8 cellular contexts compared by ENCODE assay signal in genomic region chr2:68463287-68463877, GRCh38. TPM values are rescaled to one million over a fixed set of nuclear protein-coding genes. Genes with fewer than 3 reads are reported as not detected.
DNase-seq lines count a peak whose midpoint lies in the region; ATAC-seq and TF ChIP-seq lines count a peak whose summit lies in the region.

No MANE protein-coding gene starts in this region.

- H3K27ac ChIP-seq in tibial artery, result no peak overlapping the region

- no peaks in the 10 kb centered on the region for H3K27me3 ChIP-seq in tibial artery

- no peak overlapping the region for H3K4me3 ChIP-seq in tibial artery

- intact Hi-C loops in tibial artery (cut with DNase I; ENCODE audit: low total_unique reads), result loop anchor here (5.0 to 10.0 kb wide), 2 partner anchors 254 to 461 kb away; no protein-coding TSS in a partner anchor

- ATAC-seq in WTC11, result no peak

- no peak overlapping the region for H3K4me3 Mint-ChIP-seq in WTC11

- H3K27ac Mint-ChIP-seq in WTC11, result no peak overlapping the region

- no peaks in the 10 kb centered on the region for H3K9me3 ChIP-seq in tibial artery

- H3K4me1 Mint-ChIP-seq in WTC11, result peaks cover 7% of the 10 kb centered on the region; the same call in 1 of the 2 replicates

- TF ChIP-seq CTCF in WTC11 (IDR thresholded peaks at IDR 0.05) (peak; percentile 28; the same call in 1 of the 2 replicates), tibial artery (IDR thresholded peaks at IDR 0.05) (peak; percentile 69 to 73)

- peaks cover 0 to 15% (median 9%) of the 10 kb centered on the region in 4 donors for H3K4me1 ChIP-seq in tibial artery

- POLR2A ChIA-PET in WTC11 (lab: Charles Lee), result no interaction called here

- H3K36me3 ChIP-seq in tibial artery, result no peaks in the 10 kb centered on the region

- H3K27me3 Mint-ChIP-seq in WTC11 (ENCODE audit: low read depth), result no peaks in the 10 kb centered on the region

- H3K9me3 Mint-ChIP-seq in WTC11, result no peaks in the 10 kb centered on the region

- peak; percentile 57 for DNase-seq in NCI-H345 (lab: John Stamatoyannopoulos, UW)
- DNase-seq in NCI-H345 treated with DMSO at 0.1 percent for 48 hours (lab: John Stamatoyannopoulos, UW; ENCODE audit: unreplicated experiment), result no peak
- DNase-seq in NCI-H1105 (lab: John Stamatoyannopoulos, UW), result peak; percentile 49
- no peak for DNase-seq in WTC11 (ENCODE audit: low spot score)
- DNase-seq in iPS-NIHi7 (ENCODE audit: extremely low spot score), result peak; percentile 29
- DNase-seq in tibial artery, result no peak
- DNase-seq in stimulated activated CD8-positive, alpha-beta memory T cell treated with anti-CD3 and anti-CD28 coated beads, Interleukin-4, amount 100 ng/mL, for 48 hours, result no peak
- DNase-seq in activated gamma-delta T cell (lab: John Stamatoyannopoulos, UW), result no peak

- CTCF ChIA-PET in WTC11 (lab: Charles Lee), result interaction anchor here (0.5 to 2.0 kb wide), 38 partner anchors 9 to 688 kb away, joined by 3 to 27 read pairs (median 4); no protein-coding TSS in a partner anchor

- H3K36me3 Mint-ChIP-seq in WTC11, result no peaks in the 10 kb centered on the region

TF ChIP-seq in WTC11, 78 proteins besides CTCF, POLR2A, EP300 and RAD21:
- no peak for TF ChIP-seq EMX1 (CRISPR knock-in tag; IDR thresholded peaks at IDR 0.05)
- TF ChIP-seq, protein P1, sequence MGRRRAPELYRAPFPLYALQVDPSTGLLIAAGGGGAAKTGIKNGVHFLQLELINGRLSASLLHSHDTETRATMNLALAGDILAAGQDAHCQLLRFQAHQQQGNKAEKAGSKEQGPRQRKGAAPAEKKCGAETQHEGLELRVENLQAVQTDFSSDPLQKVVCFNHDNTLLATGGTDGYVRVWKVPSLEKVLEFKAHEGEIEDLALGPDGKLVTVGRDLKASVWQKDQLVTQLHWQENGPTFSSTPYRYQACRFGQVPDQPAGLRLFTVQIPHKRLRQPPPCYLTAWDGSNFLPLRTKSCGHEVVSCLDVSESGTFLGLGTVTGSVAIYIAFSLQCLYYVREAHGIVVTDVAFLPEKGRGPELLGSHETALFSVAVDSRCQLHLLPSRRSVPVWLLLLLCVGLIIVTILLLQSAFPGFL (CRISPR knock-in tag; IDR thresholded peaks at IDR 0.05; ENCODE audit: borderline replicate concordance), result no peak
- no peak for TF ChIP-seq FOXP1 (CRISPR knock-in tag; IDR thresholded peaks at IDR 0.05; ENCODE audit: borderline replicate concordance)
- TF ChIP-seq CDX4 (CRISPR knock-in tag; IDR thresholded peaks at IDR 0.05; ENCODE audit: borderline replicate concordance), result no peak
- TF ChIP-seq ZNF416 (CRISPR knock-in tag; IDR thresholded peaks at IDR 0.05), result no peak
- TF ChIP-seq MYBL2 (CRISPR knock-in tag; IDR thresholded peaks at IDR 0.05), result no peak
- TF ChIP-seq ZNF219 (CRISPR knock-in tag; IDR thresholded peaks at IDR 0.05; ENCODE audit: borderline replicate concordance), result no peak
- TF ChIP-seq RORB (CRISPR knock-in tag; IDR thresholded peaks at IDR 0.05), result no peak
- TF ChIP-seq ZNF396 (CRISPR knock-in tag; IDR thresholded peaks at IDR 0.05; ENCODE audit: borderline replicate concordance), result no peak
- TF ChIP-seq GABPB1 (CRISPR knock-in tag; IDR thresholded peaks at IDR 0.05), result no peak
- no peak for TF ChIP-seq ARID4B (CRISPR knock-in tag; IDR thresholded peaks at IDR 0.05; ENCODE audit: borderline replicate concordance)
- TF ChIP-seq, protein P2, sequence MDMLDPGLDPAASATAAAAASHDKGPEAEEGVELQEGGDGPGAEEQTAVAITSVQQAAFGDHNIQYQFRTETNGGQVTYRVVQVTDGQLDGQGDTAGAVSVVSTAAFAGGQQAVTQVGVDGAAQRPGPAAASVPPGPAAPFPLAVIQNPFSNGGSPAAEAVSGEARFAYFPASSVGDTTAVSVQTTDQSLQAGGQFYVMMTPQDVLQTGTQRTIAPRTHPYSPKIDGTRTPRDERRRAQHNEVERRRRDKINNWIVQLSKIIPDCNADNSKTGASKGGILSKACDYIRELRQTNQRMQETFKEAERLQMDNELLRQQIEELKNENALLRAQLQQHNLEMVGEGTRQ (CRISPR knock-in tag; IDR thresholded peaks at IDR 0.05), result no peak
- no peak for TF ChIP-seq ATF1 (CRISPR knock-in tag; IDR thresholded peaks at IDR 0.05)
- TF ChIP-seq ATF2 (CRISPR knock-in tag; IDR thresholded peaks at IDR 0.05; ENCODE audit: borderline replicate concordance, low read depth), result no peak
- no peak for TF ChIP-seq MXD4 (CRISPR knock-in tag; IDR thresholded peaks at IDR 0.05; ENCODE audit: borderline replicate concordance)
- TF ChIP-seq TCF7 (CRISPR knock-in tag; IDR thresholded peaks at IDR 0.05; ENCODE audit: low read depth), result no peak
TF ChIP-seq in WTC11: peak in this region for 0.

RNA-seq across cellular contexts. Expression of gene FBXO48, which starts 3.7 kb away (rescaled TPM):
- total RNA-seq in WTC11 (2021), result 1.3 to 1.5 TPM (median 1.3 TPM) in 3 replicates

RNA-seq across cellular contexts. Expression of gene APLF, which starts 4.0 kb away (rescaled TPM):
- total RNA-seq in WTC11 (2021), result 2.7 to 4.0 TPM (median 3.9 TPM) in 3 replicates

Comparison
In these comparisons a context has a peak if more than half of its experiments do, and no peak if none do; other contexts are left out.
1. DNase-seq: peak in NCI-H345 (single experiment), NCI-H1105 (single experiment) and iPS-NIHi7 (single experiment); none in NCI-H345 treated with DMSO at 0.1 percent for 48 hours (single experiment), WTC11 (single experiment), tibial artery (0 of 2), stimulated activated CD8-positive, alpha-beta memory T cell treated with anti-CD3 and anti-CD28 coated beads, Interleukin-4, amount 100 ng/mL, for 48 hours (single experiment) and activated gamma-delta T cell (single experiment).